8 cellular contexts compared by ENCODE assay signal in genomic region chr16:70695351-70696070, GRCh38. TPM values are rescaled to one million over a fixed set of nuclear protein-coding genes. Genes with fewer than 3 reads are reported as not detected.
A peak's percentile ranks its signal among the peaks of the same experiment; 100 is the strongest.
DNase-seq lines count a peak whose midpoint lies in the region; ATAC-seq and TF ChIP-seq lines count a peak whose summit lies in the region.

No MANE protein-coding gene starts in this region.

- CTCF ChIA-PET in naive thymus-derived CD4-positive, alpha-beta T cell (lab: Charles Lee) = interaction anchor here (1.4 kb wide), 1 partner anchor 76 kb away, joined by 6 read pairs; no protein-coding TSS in a partner anchor

- no peak for TF ChIP-seq POLR2A in NB4 (IDR thresholded peaks at IDR 0.05; ENCODE audit: extremely low read depth, insufficient read length)

- TF ChIP-seq CTCF in NB4 (IDR thresholded peaks at IDR 0.05; ENCODE audit: low read depth, low read length) = no peak
- no peak for TF ChIP-seq CTCF in coronary artery (IDR thresholded peaks at IDR 0.05)

- peak overlapping the region in 8 of 9 donors; percentile 62 to 86 (median 76) for H3K27ac Mint-ChIP-seq in naive thymus-derived CD4-positive, alpha-beta T cell

- POLR2A ChIA-PET in naive thymus-derived CD4-positive, alpha-beta T cell (lab: Charles Lee) = interaction anchor here (1.2 to 2.3 kb wide), 3 partner anchors 8 to 41 kb away, joined by 3 to 14 read pairs (median 3); no protein-coding TSS in a partner anchor

- peaks cover 0 to 16% (median 0%) of the 10 kb centered on the region in 3 experiments for H3K36me3 ChIP-seq in naive thymus-derived CD4-positive, alpha-beta T cell (ENCODE audit: control insufficient read depth in 2 of 3, insufficient read depth in 3 of 3, low read length in 3 of 3)

- no peak overlapping the region for H3K4me3 ChIP-seq in NB4 (ENCODE audit: low read depth, low read length)
- no peak overlapping the region for H3K4me3 ChIP-seq in coronary artery
- H3K4me3 ChIP-seq in naive thymus-derived CD4-positive, alpha-beta T cell (ENCODE audit: low read length) = no peak overlapping the region

- H3K27ac ChIP-seq in coronary artery = peak overlapping the region; percentile 85 to 95
- H3K27ac ChIP-seq in naive thymus-derived CD4-positive, alpha-beta T cell (ENCODE audit: low read depth, low read length) = peak overlapping the region; percentile 41

- peak overlapping the region in 7 of 10 donors; percentile 9 to 64 (median 45) for H3K4me3 Mint-ChIP-seq in naive thymus-derived CD4-positive, alpha-beta T cell

- ATAC-seq in naive thymus-derived CD4-positive, alpha-beta T cell = no peak
- no peak for ATAC-seq in HG02642 (IDR thresholded peaks at IDR 0.05; ENCODE audit: poor library complexity, unreplicated experiment)

- H3K27me3 Mint-ChIP-seq in naive thymus-derived CD4-positive, alpha-beta T cell = no peaks in the 10 kb centered on the region

- peaks cover 0 to 10% (median 0%) of the 10 kb centered on the region in 5 donors for H3K36me3 Mint-ChIP-seq in naive thymus-derived CD4-positive, alpha-beta T cell

- no peaks in the 10 kb centered on the region for H3K9me3 Mint-ChIP-seq in naive thymus-derived CD4-positive, alpha-beta T cell

- H3K9me3 ChIP-seq in naive thymus-derived CD4-positive, alpha-beta T cell (ENCODE audit: control insufficient read depth in 2 of 3, low read length in 3 of 3) = no peaks in the 10 kb centered on the region

- peaks cover 15 to 33% (median 25%) of the 10 kb centered on the region in 7 donors for H3K4me1 Mint-ChIP-seq in naive thymus-derived CD4-positive, alpha-beta T cell

- peak; percentile 86 for DNase-seq in DMS53 (lab: John Stamatoyannopoulos, UW)
- peak; percentile 85 for DNase-seq in NB4 (ENCODE audit: low read depth)
- DNase-seq in coronary artery (ENCODE audit: low spot score) = no peak
- DNase-seq in naive thymus-derived CD4-positive, alpha-beta T cell = peak in 3 of 9 donors; percentile 23 to 31 (median 26)
- no peak for DNase-seq in COR-L47 (lab: John Stamatoyannopoulos, UW)
- DNase-seq in central memory CD4-positive, alpha-beta T cell = no peak
- no peak for DNase-seq in NCI-H146 (lab: John Stamatoyannopoulos, UW)

- no peaks in the 10 kb centered on the region for H3K27me3 ChIP-seq in naive thymus-derived CD4-positive, alpha-beta T cell (ENCODE audit: control insufficient read depth in 2 of 2, insufficient read depth in 2 of 2, low read length in 2 of 2)

- intact Hi-C loops in naive thymus-derived CD4-positive, alpha-beta T cell (cut with micrococcal nuclease) = loop anchor here (1.0 to 5.0 kb wide), 3 partner anchors 41 to 77 kb away; no protein-coding TSS in a partner anchor

- H3K4me1 ChIP-seq in naive thymus-derived CD4-positive, alpha-beta T cell (ENCODE audit: control insufficient read depth in 2 of 2, insufficient read depth in 2 of 2, low read length in 2 of 2) = peaks cover 0 to 17% of the 10 kb centered on the region in 2 donors

RNA-seq across cellular contexts. Expression of gene MTSS2, which starts 9.7 kb away (rescaled TPM):
- total RNA-seq in naive thymus-derived CD4-positive, alpha-beta T cell = 10 to 100 TPM in 3 of 5 experiments, 1 to 10 TPM in 2; 1.4 to 16.7 (median 11.5) TPM
- not detected for polyA plus RNA-seq in naive thymus-derived CD4-positive, alpha-beta T cell

RNA-seq across cellular contexts. Expression of gene IL34, which starts 49.2 kb away (rescaled TPM):
- 1 to 10 TPM in 1 of 5 experiments, under 1 TPM in 2, not detected in 2; 0.38 to 1.1 (median 0.50) TPM for total RNA-seq in naive thymus-derived CD4-positive, alpha-beta T cell
- not detected for polyA plus RNA-seq in naive thymus-derived CD4-positive, alpha-beta T cell

Comparison
In these comparisons a context has a peak if more than half of its experiments do, and no peak if none do; other contexts are left out.
1. DNase-seq: peak in DMS53 (single experiment) and NB4 (single experiment); none in coronary artery (single experiment), COR-L47 (single experiment), central memory CD4-positive, alpha-beta T cell (single experiment) and NCI-H146 (single experiment).